In the genomic region with DNA sequence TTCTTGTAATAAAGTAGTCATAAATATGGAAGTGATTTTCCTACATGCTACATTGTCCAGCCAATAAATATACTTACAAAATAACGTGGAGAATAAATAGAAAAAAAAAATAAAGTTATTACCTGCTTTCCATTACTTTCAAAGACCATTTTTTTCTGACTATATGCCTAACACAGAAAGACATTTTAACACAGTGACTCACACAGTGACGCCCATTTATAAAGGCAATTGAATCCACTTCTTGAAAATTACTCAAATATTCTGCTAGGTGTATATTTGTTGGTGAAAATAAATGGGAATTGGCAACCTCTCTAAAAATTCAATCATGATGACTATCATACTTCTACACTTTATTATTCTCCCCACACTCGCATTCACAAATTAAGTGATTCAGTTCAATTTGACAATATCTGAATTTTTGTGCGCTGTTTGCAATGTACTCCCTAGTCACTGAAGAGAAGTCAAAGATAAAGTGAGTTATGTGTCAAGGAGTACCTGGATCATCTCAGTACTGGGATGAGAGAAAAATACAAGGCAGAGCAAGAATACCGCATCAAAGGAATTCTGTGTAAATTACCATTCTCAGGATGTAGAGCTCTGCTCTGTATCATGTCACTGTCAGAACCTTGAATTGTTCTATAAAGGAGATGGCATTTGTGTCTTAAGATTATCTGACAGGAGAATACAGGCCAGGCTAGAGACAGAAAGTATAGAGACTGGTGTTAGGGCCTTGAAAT, we compare ENCODE assay signal across 19 cellular contexts.
DNase-seq lines count a peak whose midpoint lies in the region; ATAC-seq, FAIRE-seq and TF ChIP-seq lines count a peak whose summit lies in the region.
"Had no signal": no experiment of that assay in that cellular context is flagged by ENCODE, and none has a peak within 500 bp of the region (broad histone marks: within the 10 kb centered on the region; RNA-seq: fewer than 3 reads in every experiment).

No MANE protein-coding gene starts in this region.

- no peak for FAIRE-seq in GM19239 (lab: Jason Lieb, UNC)
- FAIRE-seq: GM12878, H1 had no signal

- no peaks in the 10 kb centered on the region for H3K36me3 ChIP-seq in RWPE2 (ENCODE audit: low read depth)
- no peaks in the 10 kb centered on the region for H3K36me3 ChIP-seq in trophoblast cell (ENCODE audit: control insufficient read depth in 1 of 2, insufficient read depth in 2 of 2, low read length in 2 of 2)
- H3K36me3 ChIP-seq: BLaER1 had no signal

- no peak overlapping the region for H2BK5ac ChIP-seq in trophoblast cell (ENCODE audit: low read depth, low read length, poor library complexity)

- ATAC-seq in RWPE2 (ENCODE audit: low read depth) (peak; percentile 66), foreskin keratinocyte (peak; percentile 69), HG03378 (IDR thresholded peaks at IDR 0.05; ENCODE audit: unreplicated experiment) (no peak)
- ATAC-seq: GM12878 had no signal

- no CpG with 5 or more reads among the region's 5 CpGs for WGBS in trophoblast cell (ENCODE audit: extremely low coverage, insufficient coverage, insufficient read length)

- peaks cover 7% of the 10 kb centered on the region for H3K79me1 ChIP-seq in trophoblast cell (ENCODE audit: low read length)

- no peak overlapping the region for H4K8ac ChIP-seq in trophoblast cell (ENCODE audit: low read depth, low read length)

- H4K91ac ChIP-seq in trophoblast cell (ENCODE audit: low read depth, low read length): no peak overlapping the region

- no peak overlapping the region for H3K4me3 ChIP-seq in RWPE2 (ENCODE audit: severe bottlenecking)
- H3K4me3 ChIP-seq in trophoblast cell (ENCODE audit: low read depth, low read length): no peak overlapping the region
- H3K4me3 ChIP-seq: BLaER1, GM12878 had no signal

- no peak overlapping the region for H3K4me2 ChIP-seq in trophoblast cell (ENCODE audit: low read length)
- H3K4me2 ChIP-seq: BLaER1 had no signal

- DNase-seq in HT1080 (ENCODE audit: low read depth) (peak; percentile 4), RWPE2 (ENCODE audit: low spot score) (no peak), foreskin keratinocyte (peak; percentile 25 to 55), trophoblast cell (no peak), NAMALWA (ENCODE audit: low spot score) (no peak), GM19239 (ENCODE audit: insufficient read length, low spot score) (no peak)
- DNase-seq: CD4-positive, alpha-beta memory T cell; DMS153; Karpas-422; MM.1S; NCI-H1092 treated with DMSO at 0.1 percent for 48 hours; NCI-H2081 treated with DMSO at 0.1 percent for 48 hours; NCI-H510A; NCI-H748 treated with DMSO at 0.1 percent for 48 hours; SIG-M5 had no signal

- no peaks in the 10 kb centered on the region for H3K79me2 ChIP-seq in trophoblast cell (ENCODE audit: control insufficient read depth, insufficient read depth, low read length, poor library complexity)

- no peak overlapping the region for H2AFZ ChIP-seq in trophoblast cell (ENCODE audit: insufficient read depth, low read length, poor library complexity)

- no peaks in the 10 kb centered on the region for H3K27me3 ChIP-seq in RWPE2 (ENCODE audit: insufficient read depth, poor library complexity, severe bottlenecking)
- no peaks in the 10 kb centered on the region for H3K27me3 ChIP-seq in foreskin keratinocyte
- no peaks in the 10 kb centered on the region for H3K27me3 ChIP-seq in trophoblast cell (ENCODE audit: insufficient read depth, low read length)
- H3K27me3 ChIP-seq: BLaER1 had no signal

- no peak overlapping the region for H3K18ac ChIP-seq in trophoblast cell (ENCODE audit: low read length)

- no peaks in the 10 kb centered on the region for H3K9me3 ChIP-seq in RWPE2 (ENCODE audit: severe bottlenecking)
- H3K9me3 ChIP-seq in trophoblast cell (ENCODE audit: insufficient read depth, low read depth, low read length): no peaks in the 10 kb centered on the region
- H3K9me3 ChIP-seq: BLaER1 had no signal

- no peak overlapping the region for H3K9ac ChIP-seq in trophoblast cell (ENCODE audit: low read length)
- H3K9ac ChIP-seq: BLaER1 had no signal

- no peak overlapping the region for H3K4ac ChIP-seq in trophoblast cell (ENCODE audit: low read depth, low read length)

- TF ChIP-seq CTCF in RWPE2 (IDR thresholded peaks at IDR 0.05; ENCODE audit: poor library complexity, severe bottlenecking): no peak
- TF ChIP-seq CTCF in foreskin keratinocyte (conservative IDR thresholded peaks at IDR 0.05): no peak

- H3K27ac ChIP-seq in RWPE2 (ENCODE audit: poor library complexity, severe bottlenecking) (no peak overlapping the region), foreskin keratinocyte (no peak overlapping the region), trophoblast cell (ENCODE audit: low read depth, low read length) (peak overlapping the region; percentile 98)
- H3K27ac ChIP-seq: BLaER1 had no signal

- no peak overlapping the region for H2BK12ac ChIP-seq in trophoblast cell (ENCODE audit: low read length)

- H3K23ac ChIP-seq in trophoblast cell (ENCODE audit: low read length): no peak overlapping the region

- H3K4me1 ChIP-seq in RWPE2 (ENCODE audit: insufficient read depth, poor library complexity, severe bottlenecking) (peaks cover 16% of the 10 kb centered on the region), foreskin keratinocyte (peaks cover 6% of the 10 kb centered on the region), trophoblast cell (ENCODE audit: control insufficient read depth in 1 of 2, insufficient read depth in 2 of 2, low read length in 2 of 2) (peaks cover 3 to 8% of the 10 kb centered on the region in 2 experiments)
- H3K4me1 ChIP-seq: BLaER1 had no signal

- H2BK120ac ChIP-seq in trophoblast cell (ENCODE audit: insufficient read depth, low read length, poor library complexity): no peak overlapping the region

- no peak overlapping the region for H3K14ac ChIP-seq in trophoblast cell (ENCODE audit: low read length)

- no peak overlapping the region for H4K12ac ChIP-seq in trophoblast cell (ENCODE audit: low read depth, low read length)

- no peak overlapping the region for H2AK5ac ChIP-seq in trophoblast cell (ENCODE audit: low read length)

Comparison
In these comparisons a context has a peak if more than half of its experiments do, and no peak if none do; other contexts are left out.
1. DNase-seq: peak in HT1080 (single experiment) and foreskin keratinocyte (2 of 2); none in RWPE2 (single experiment), trophoblast cell (0 of 2), NAMALWA (single experiment) and GM19239 (single experiment).